ENCODE assay signal across 22 cellular contexts in genomic region chr21:42750737-42751530, GRCh38.
A peak's percentile ranks its signal among the peaks of the same experiment; 100 is the strongest.
DNase-seq lines count a peak whose midpoint lies in the region; ATAC-seq, FAIRE-seq and TF ChIP-seq lines count a peak whose summit lies in the region.
"Had no signal": no experiment of that assay in that cellular context is flagged by ENCODE, and none has a peak within 500 bp of the region (broad histone marks: within the 10 kb centered on the region; RNA-seq: fewer than 3 reads in every experiment).

No MANE protein-coding gene starts in this region.

- TF ChIP-seq CTCF in RWPE2 (IDR thresholded peaks at IDR 0.05; ENCODE audit: poor library complexity, severe bottlenecking) (no peak), esophagus muscularis mucosa (IDR thresholded peaks at IDR 0.05) (no peak), nephron progenitor cell (IDR thresholded peaks at IDR 0.05) (no peak)

- H3K36me3 Mint-ChIP-seq in nephron progenitor cell (ENCODE audit: low read depth): peaks cover 33% of the 10 kb centered on the region
- no peaks in the 10 kb centered on the region for H3K36me3 Mint-ChIP-seq in CD8-positive, alpha-beta memory T cell
- H3K36me3 Mint-ChIP-seq: CD14-positive monocyte had no signal

- no peaks in the 10 kb centered on the region for H3K27me3 Mint-ChIP-seq in nephron progenitor cell (ENCODE audit: low read depth, poor library complexity)
- peaks cover 0 to 1% of the 10 kb centered on the region in 2 donors for H3K27me3 Mint-ChIP-seq in CD8-positive, alpha-beta memory T cell

- intact Hi-C loops in esophagus muscularis mucosa (cut with DNase I): no loop called here

- H3K4me3 ChIP-seq in RWPE2 (ENCODE audit: severe bottlenecking) (no peak overlapping the region), esophagus muscularis mucosa (no peak overlapping the region), stomach smooth muscle (ENCODE audit: low read length in 2 of 2) (peak overlapping the region in 1 of 2 donors; percentile 40)
- no peak overlapping the region for H3K4me3 ChIP-seq in CD8-positive, alpha-beta memory T cell (ENCODE audit: low read length)

- H3K9me3 Mint-ChIP-seq in nephron progenitor cell: no peaks in the 10 kb centered on the region
- H3K9me3 Mint-ChIP-seq in CD8-positive, alpha-beta memory T cell: no peaks in the 10 kb centered on the region

- peak overlapping the region; percentile 50 to 55 for H3K9ac ChIP-seq in stomach smooth muscle (ENCODE audit: low read length in 2 of 2)

- no peak overlapping the region for H3K27ac ChIP-seq in RWPE2 (ENCODE audit: poor library complexity, severe bottlenecking)
- peak overlapping the region; percentile 85 to 87 (median 86) for H3K27ac ChIP-seq in esophagus muscularis mucosa (replicated peaks in 1 of 4)
- H3K27ac ChIP-seq in stomach smooth muscle (ENCODE audit: low read length): peak overlapping the region; percentile 90
- H3K27ac ChIP-seq in CD8-positive, alpha-beta memory T cell (ENCODE audit: low read depth, low read length): no peak overlapping the region

- H3K9me3 ChIP-seq in RWPE2 (ENCODE audit: severe bottlenecking) (no peaks in the 10 kb centered on the region), esophagus muscularis mucosa (no peaks in the 10 kb centered on the region), stomach smooth muscle (ENCODE audit: control insufficient read depth in 2 of 2, low read length in 2 of 2) (no peaks in the 10 kb centered on the region)
- no peaks in the 10 kb centered on the region for H3K9me3 ChIP-seq in CD8-positive, alpha-beta memory T cell (ENCODE audit: low read length)

- H3K27me3 ChIP-seq in RWPE2 (ENCODE audit: insufficient read depth, poor library complexity, severe bottlenecking) (no peaks in the 10 kb centered on the region), esophagus muscularis mucosa (no peaks in the 10 kb centered on the region), stomach smooth muscle (ENCODE audit: control insufficient read depth in 1 of 2, insufficient read depth in 2 of 2, low read length in 2 of 2) (no peaks in the 10 kb centered on the region)
- H3K27me3 ChIP-seq in CD8-positive, alpha-beta memory T cell (ENCODE audit: insufficient read depth, low read length, poor library complexity, severe bottlenecking): no peaks in the 10 kb centered on the region

- peaks cover 60% of the 10 kb centered on the region for H3K4me1 Mint-ChIP-seq in nephron progenitor cell
- peaks cover 23 to 30% (median 29%) of the 10 kb centered on the region in 3 donors for H3K4me1 Mint-ChIP-seq in CD8-positive, alpha-beta memory T cell

- no peak for FAIRE-seq in frontal cortex (lab: Jason Lieb, UNC)
- FAIRE-seq: G401.6 had no signal

- H3K36me3 ChIP-seq in RWPE2 (ENCODE audit: low read depth) (no peaks in the 10 kb centered on the region), esophagus muscularis mucosa (peaks cover 0 to 38% (median 12%) of the 10 kb centered on the region in 4 donors), stomach smooth muscle (ENCODE audit: control insufficient read depth in 2 of 2, insufficient read depth in 2 of 2, low read length in 2 of 2) (peaks cover 5 to 11% of the 10 kb centered on the region in 2 donors)
- no peaks in the 10 kb centered on the region for H3K36me3 ChIP-seq in CD8-positive, alpha-beta memory T cell (ENCODE audit: insufficient read depth, low read length)

- DNase-seq in RWPE2 (ENCODE audit: low spot score) (peak; percentile 46), esophagus muscularis mucosa (ENCODE audit: extremely low spot score) (no peak), nephron progenitor cell (no peak), frontal cortex (ENCODE audit: low spot score in 2 of 2) (no peak)
- no peak for DNase-seq in CD8-positive, alpha-beta memory T cell
- DNase-seq in activated naive CD4-positive, alpha-beta T cell treated with Interleukin-2 at 50 U/mL for 16 hours: no peak
- DNase-seq: AML-193, COR-L47, DMS 273 treated with DMSO at 0.1 percent for 48 hours, DND-41, HCEC 1CT, KBM-7, NCI-H1105, NCI-H1694, NCI-H2081 treated with DMSO at 0.1 percent for 48 hours, OCI-M1, RPMI8226, SIG-M5 had no signal

- no peak overlapping the region for H3K4me3 Mint-ChIP-seq in nephron progenitor cell
- no peak overlapping the region for H3K4me3 Mint-ChIP-seq in CD8-positive, alpha-beta memory T cell
- H3K4me3 Mint-ChIP-seq: CD14-positive monocyte had no signal

- CTCF ChIA-PET in CD8-positive, alpha-beta memory T cell (lab: Charles Lee): interaction anchor here (0.6 to 1.2 kb wide), 2 partner anchors 65 to 622 kb away, joined by 3 read pairs; no protein-coding TSS in a partner anchor

- ATAC-seq in RWPE2 (ENCODE audit: low read depth): no peak
- ATAC-seq: SK-N-SH treated with all-trans-retinoic acid at 6 μM for 48 hours had no signal

- H3K27ac Mint-ChIP-seq in nephron progenitor cell: peak overlapping the region; percentile 71
- H3K27ac Mint-ChIP-seq in CD8-positive, alpha-beta memory T cell: peak overlapping the region in 1 of 8 donors; percentile 38

- POLR2A ChIA-PET in CD8-positive, alpha-beta memory T cell (lab: Charles Lee): interaction anchor here (0.7 kb wide), 1 partner anchor 57 kb away, joined by 4 read pairs; no protein-coding TSS in a partner anchor

- TF ChIP-seq EP300 in esophagus muscularis mucosa (IDR thresholded peaks at IDR 0.05): no peak

- H3K4me1 ChIP-seq in RWPE2 (ENCODE audit: insufficient read depth, poor library complexity, severe bottlenecking) (no peaks in the 10 kb centered on the region), esophagus muscularis mucosa (peaks cover 13 to 65% (median 64%) of the 10 kb centered on the region in 4 donors), stomach smooth muscle (ENCODE audit: control insufficient read depth, insufficient read depth, low read length) (peaks cover 35% of the 10 kb centered on the region)
- H3K4me1 ChIP-seq in CD8-positive, alpha-beta memory T cell (ENCODE audit: insufficient read depth, low read length): peaks cover 21% of the 10 kb centered on the region

- no peak for TF ChIP-seq POLR2A in esophagus muscularis mucosa (IDR thresholded peaks at IDR 0.05; ENCODE audit: low read depth)

- WGBS in esophagus muscularis mucosa: 60% methylated on average over 23 of the region's 23 CpGs

Comparison
In these comparisons a context has a peak if more than half of its experiments do, and no peak if none do; other contexts are left out.
1. H3K27ac ChIP-seq: peak in esophagus muscularis mucosa (4 of 4) and stomach smooth muscle (single experiment); none in RWPE2 (single experiment) and CD8-positive, alpha-beta memory T cell (single experiment).